Comparison of ENCODE assay signal across 20 cellular contexts in the genomic region with DNA sequence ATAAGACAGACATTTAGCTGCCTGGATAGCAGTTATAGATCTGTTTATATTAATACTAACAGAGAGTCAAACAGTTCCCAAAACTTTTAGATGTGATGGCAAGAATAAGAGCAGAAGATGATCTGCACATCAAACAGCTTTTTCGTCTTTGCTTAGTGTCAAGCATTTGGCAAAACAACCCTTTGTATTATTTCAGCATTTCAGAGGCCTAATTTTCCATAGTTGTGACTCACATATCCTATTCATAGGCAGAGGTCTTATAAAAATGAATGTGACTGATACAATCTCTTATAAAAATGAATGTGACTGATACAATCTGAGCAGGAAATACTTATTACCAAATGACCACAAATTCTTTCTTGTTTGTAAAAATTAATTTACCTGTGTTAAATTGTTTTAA.
A peak's percentile ranks its signal among the peaks of the same experiment; 100 is the strongest.
DNase-seq lines count a peak whose midpoint lies in the region; ATAC-seq and TF ChIP-seq lines count a peak whose summit lies in the region.
"Had no signal": no experiment of that assay in that cellular context is flagged by ENCODE, and none has a peak within 500 bp of the region (broad histone marks: within the 10 kb centered on the region; RNA-seq: fewer than 3 reads in every experiment).

No MANE protein-coding gene starts in this region.

- no peaks in the 10 kb centered on the region for H3K9me3 ChIP-seq in mammary epithelial cell (replicated peaks; ENCODE audit: insufficient read depth, low read length)
- H3K9me3 ChIP-seq in breast epithelium, result no peaks in the 10 kb centered on the region
- H3K9me3 ChIP-seq in Panc1 (ENCODE audit: control insufficient read depth, insufficient read depth, low read depth, low read length), result no peaks in the 10 kb centered on the region
- H3K9me3 ChIP-seq: BLaER1 had no signal

- H3K4me2 ChIP-seq in mammary epithelial cell (ENCODE audit: insufficient read depth, low read depth, low read length), result no peak overlapping the region
- H3K4me2 ChIP-seq: BLaER1, GM23338 had no signal

- TF ChIP-seq CTCF in mammary epithelial cell (conservative IDR thresholded peaks at IDR 0.05 in 1 of 2, IDR thresholded peaks at IDR 0.05 in 1 of 2; ENCODE audit: extremely low read depth in 1 of 2, insufficient read depth in 1 of 2, low read depth in 1 of 2, low read length in 2 of 2) (no peak), breast epithelium (IDR thresholded peaks at IDR 0.05) (no peak), Panc1 (IDR thresholded peaks at IDR 0.05) (no peak), GM20000 (IDR thresholded peaks at IDR 0.05; ENCODE audit: extremely low read depth, missing control alignments) (no peak)

- no peak overlapping the region for H3K9ac ChIP-seq in mammary epithelial cell (ENCODE audit: insufficient read depth, low read length)
- H3K9ac ChIP-seq: BLaER1 had no signal

- H3K4me3 ChIP-seq in mammary epithelial cell (replicated peaks in 1 of 3; ENCODE audit: insufficient read depth in 1 of 3, low read depth in 2 of 3, low read length in 3 of 3) (no peak overlapping the region), breast epithelium (no peak overlapping the region), Panc1 (ENCODE audit: low read depth in 2 of 2, low read length in 2 of 2) (no peak overlapping the region)
- H3K4me3 ChIP-seq: BLaER1, GM12878, GM23338 had no signal

- dilution Hi-C loops in mammary epithelial cell (cut with HindIII; ENCODE audit: low sequenced_read_pairs), result no loop called here

- H3K27me3 ChIP-seq in mammary epithelial cell (ENCODE audit: insufficient read depth, low read length), result no peaks in the 10 kb centered on the region
- no peaks in the 10 kb centered on the region for H3K27me3 ChIP-seq in breast epithelium
- no peaks in the 10 kb centered on the region for H3K27me3 ChIP-seq in Panc1 (ENCODE audit: control insufficient read depth, insufficient read depth, low read length)
- H3K27me3 ChIP-seq: BLaER1 had no signal

- no peak for TF ChIP-seq POLR2A in breast epithelium (IDR thresholded peaks at IDR 0.05)

- CTCF ChIA-PET in mammary epithelial cell (lab: Charles Lee; ENCODE audit: low non-redundant PET), result no interaction called here
- CTCF ChIA-PET in Panc1 (lab: Charles Lee), result no interaction called here

- no peaks in the 10 kb centered on the region for H3K79me2 ChIP-seq in mammary epithelial cell (ENCODE audit: insufficient read depth, low read length)

- no peak overlapping the region for H3K27ac ChIP-seq in mammary epithelial cell (ENCODE audit: insufficient read depth, low read depth, low read length)
- H3K27ac ChIP-seq in breast epithelium, result no peak overlapping the region
- no peak overlapping the region for H3K27ac ChIP-seq in Panc1 (ENCODE audit: low read length)
- H3K27ac ChIP-seq: 22Rv1, BLaER1, C4-2B had no signal

- H4K20me1 ChIP-seq in mammary epithelial cell (ENCODE audit: insufficient read depth, low read length), result no peaks in the 10 kb centered on the region
- H4K20me1 ChIP-seq: BLaER1 had no signal

- H3K4me1 ChIP-seq in mammary epithelial cell (ENCODE audit: insufficient read depth, low read length), result no peaks in the 10 kb centered on the region
- no peaks in the 10 kb centered on the region for H3K4me1 ChIP-seq in breast epithelium
- no peaks in the 10 kb centered on the region for H3K4me1 ChIP-seq in Panc1 (ENCODE audit: control insufficient read depth, insufficient read depth, low read length)
- H3K4me1 ChIP-seq: BLaER1 had no signal

- POLR2A ChIA-PET in Panc1 (lab: Charles Lee), result interaction anchor here (0.7 kb wide), 2 partner anchors 18 to 78 kb away, joined by 5 to 7 read pairs; no protein-coding TSS in a partner anchor

- H2AFZ ChIP-seq in mammary epithelial cell (ENCODE audit: low read depth, low read length), result no peak overlapping the region
- H2AFZ ChIP-seq: GM23338 had no signal

- 0% methylated on average over 1 of the region's 1 CpG for WGBS in mammary epithelial cell (ENCODE audit: low coverage, missing lambda C conversion rate)

- in situ Hi-C loops in mammary epithelial cell (cut with MboI; ENCODE audit: low sequenced_read_pairs in 2 of 2) (no loop called here), Panc1 (cut with HindIII; ENCODE audit: low pct_unique_long_range_greater_than_20kb, low sequenced_read_pairs) (no loop called here)

- ATAC-seq in Panc1 (peak; percentile 51; the same call in 1 of the 2 replicates), GM21447 (IDR thresholded peaks at IDR 0.05; ENCODE audit: unreplicated experiment) (no peak)
- ATAC-seq: CD8-positive, alpha-beta T cell; GM12878; GM23338; HCT116 had no signal

- DNase-seq in mammary epithelial cell (peak; percentile 16), breast epithelium (ENCODE audit: low spot score in 2 of 2) (no peak), Panc1 (ENCODE audit: low read depth, low spot score) (no peak), foreskin melanocyte (peak; percentile 53), GM20000 (ENCODE audit: low spot score) (no peak), NCI-H146 (lab: John Stamatoyannopoulos, UW) (no peak)
- DNase-seq: CD4-positive, CD25-positive, alpha-beta regulatory T cell; CD8-positive, alpha-beta T cell; DMS 273 treated with DMSO at 0.1 percent for 48 hours; DMS79; EL; GDM1; H9 had no signal

- no TSS peak for BruUV-seq in mammary epithelial cell (replicated peaks; lab: Mats Ljungman, UMichigan)
- BruUV-seq in Panc1 (replicated peaks; lab: Mats Ljungman, UMichigan), result no TSS peak

- H3K36me3 ChIP-seq in mammary epithelial cell (ENCODE audit: insufficient read depth, low read length), result no peaks in the 10 kb centered on the region
- H3K36me3 ChIP-seq in breast epithelium, result no peaks in the 10 kb centered on the region
- H3K36me3 ChIP-seq in Panc1 (ENCODE audit: control insufficient read depth, insufficient read depth, low read length), result no peaks in the 10 kb centered on the region
- H3K36me3 ChIP-seq: BLaER1 had no signal

- intact Hi-C loops in mammary epithelial cell (cut with micrococcal nuclease) (no loop called here), breast epithelium (cut with DNase I; ENCODE audit: low total_unique reads) (no loop called here), Panc1 (cut with micrococcal nuclease; ENCODE audit: unreplicated experiment) (no loop called here)

Comparison
In these comparisons a context has a peak if more than half of its experiments do, and no peak if none do; other contexts are left out.
1. DNase-seq: peak in mammary epithelial cell (single experiment) and foreskin melanocyte (single experiment); none in breast epithelium (0 of 2), Panc1 (single experiment), GM20000 (single experiment) and NCI-H146 (single experiment).